Comparison of ENCODE assay signal across 16 cellular contexts in the genomic region with DNA sequence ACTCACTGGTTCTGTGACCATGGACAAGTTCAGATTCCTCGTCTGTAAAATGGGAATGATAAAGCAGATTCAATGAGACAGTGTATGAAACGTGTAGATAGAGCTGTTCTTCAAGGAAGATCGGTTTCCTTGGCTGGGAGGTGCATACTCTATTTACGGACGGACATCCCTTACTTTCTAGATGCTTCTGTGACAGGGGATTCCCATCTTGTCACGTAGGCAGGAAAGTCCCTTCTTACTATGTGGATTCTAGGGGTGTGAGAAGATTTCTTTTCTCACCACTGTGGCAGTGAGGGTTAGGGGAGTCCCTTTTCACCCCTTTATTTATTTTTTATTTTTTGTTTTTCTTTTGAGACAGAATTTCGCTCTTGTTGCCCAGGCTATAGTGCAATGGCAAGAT.
DNase-seq lines count a peak whose midpoint lies in the region; ATAC-seq, FAIRE-seq and TF ChIP-seq lines count a peak whose summit lies in the region.
"Had no signal": no experiment of that assay in that cellular context is flagged by ENCODE, and none has a peak within 500 bp of the region (broad histone marks: within the 10 kb centered on the region; RNA-seq: fewer than 3 reads in every experiment).

No MANE protein-coding gene starts in this region.

- H3K4me3 ChIP-seq in keratinocyte (ENCODE audit: control insufficient read depth in 2 of 3, extremely low read depth in 1 of 3, insufficient read depth in 2 of 3, low read depth in 1 of 3, low read length in 3 of 3) (no peak overlapping the region), HepG2 (replicated peaks in 1 of 3; ENCODE audit: insufficient read depth in 1 of 3, low read depth in 2 of 3, low read length in 3 of 3) (no peak overlapping the region)
- H3K4me3 ChIP-seq: BLaER1 treated with 17β-estradiol and CSF1 and Interleukin-3, amounts not matched to agents 10 nM and 100 nM; SJCRH30; spleen had no signal

- H3K4me3 Mint-ChIP-seq in H9: no peak overlapping the region
- H3K4me3 Mint-ChIP-seq: activated CD4-positive, alpha-beta T cell treated with anti-CD3 and anti-CD28 coated beads, Interleukin-2, amount 10 ng/mL, durations not matched to agents 24 days and 14 days; activated naive CD4-positive, alpha-beta T cell treated with anti-CD3 and anti-CD28 coated beads for 36 hours had no signal

- H4K5ac ChIP-seq in H9 (ENCODE audit: insufficient read length, low read depth, low read length): no peak overlapping the region

- H4K20me1 ChIP-seq in keratinocyte (ENCODE audit: control insufficient read depth, extremely low read depth, insufficient read depth, low read length) (no peaks in the 10 kb centered on the region), H9 (ENCODE audit: control insufficient read depth, insufficient read depth, insufficient read length) (no peaks in the 10 kb centered on the region), HepG2 (ENCODE audit: insufficient read depth, low read length) (no peaks in the 10 kb centered on the region)
- H4K20me1 ChIP-seq: BLaER1 treated with 17β-estradiol and CSF1 and Interleukin-3, amounts not matched to agents 10 nM and 100 nM had no signal

- dilution Hi-C loops in keratinocyte (cut with MboI; ENCODE audit: extremely low pct_ligation_motif_present, low sequenced_read_pairs): no loop called here

- no peak for TF ChIP-seq POLR2A in HepG2 (IDR thresholded peaks at IDR 0.05; ENCODE audit: insufficient read depth in 1 of 2, low read depth in 2 of 2, low read length in 2 of 2)

- no peak overlapping the region for H3K4ac ChIP-seq in H9 (ENCODE audit: low read depth, low read length)

- no peak overlapping the region for H3K18ac ChIP-seq in H9 (ENCODE audit: insufficient read length, low read depth, low read length)

- H3T11ph ChIP-seq in H9 (ENCODE audit: low read length): no peak overlapping the region

- H2AFZ ChIP-seq in keratinocyte (ENCODE audit: control insufficient read depth, low read length): peak overlapping the region; percentile 23
- no peak overlapping the region for H2AFZ ChIP-seq in H9 (ENCODE audit: low read length)
- H2AFZ ChIP-seq in HepG2 (ENCODE audit: low read length): no peak overlapping the region

- H3K9ac ChIP-seq in keratinocyte (ENCODE audit: control insufficient read depth, extremely low read depth, insufficient read depth, low read length) (no peak overlapping the region), H9 (ENCODE audit: extremely low read depth, insufficient read length, low read length) (no peak overlapping the region), HepG2 (ENCODE audit: insufficient read depth, low read depth, low read length) (no peak overlapping the region)
- H3K9ac ChIP-seq: BLaER1 treated with 17β-estradiol and CSF1 and Interleukin-3, amounts not matched to agents 10 nM and 100 nM had no signal

- H3K27me3 ChIP-seq in keratinocyte (ENCODE audit: control insufficient read depth, extremely low read depth, insufficient read depth, low read length) (no peaks in the 10 kb centered on the region), H9 (ENCODE audit: insufficient read depth, low read length) (no peaks in the 10 kb centered on the region), HepG2 (ENCODE audit: control insufficient read depth in 1 of 2, insufficient read depth in 2 of 2, low read length in 2 of 2) (peaks cover 0 to 6% of the 10 kb centered on the region in 2 experiments; a peak in 1 of 5 replicates)
- H3K27me3 ChIP-seq: BLaER1 treated with 17β-estradiol and CSF1 and Interleukin-3, amounts not matched to agents 10 nM and 100 nM; SJCRH30; spleen had no signal

- no peaks in the 10 kb centered on the region for H3K23me2 ChIP-seq in H9 (ENCODE audit: insufficient read length, low read depth, low read length, poor library complexity, severe bottlenecking)

- H3K79me2 ChIP-seq in keratinocyte (ENCODE audit: control insufficient read depth, insufficient read depth, low read length) (no peaks in the 10 kb centered on the region), H9 (ENCODE audit: insufficient read depth, low read length) (no peaks in the 10 kb centered on the region), HepG2 (ENCODE audit: insufficient read depth, low read length) (no peaks in the 10 kb centered on the region)

- CTCF ChIA-PET in HepG2 (lab: Yijun Ruan, JAX; ENCODE audit: low intra/inter-chr PET ratio, low total read pairs): no interaction called here

- no peak overlapping the region for H3K23ac ChIP-seq in H9 (ENCODE audit: insufficient read length, low read depth, low read length)

- peaks cover 5% of the 10 kb centered on the region in 2 experiments; a peak in 3 of 5 replicates for H3K9me3 Mint-ChIP-seq in H9

- H3K27me3 Mint-ChIP-seq in H9 (ENCODE audit: low read depth): no peaks in the 10 kb centered on the region
- H3K27me3 Mint-ChIP-seq: activated CD4-positive, alpha-beta T cell treated with anti-CD3 and anti-CD28 coated beads, Interleukin-2, amount 10 ng/mL, durations not matched to agents 24 days and 14 days had no signal

- no peak overlapping the region for H3K14ac ChIP-seq in H9 (ENCODE audit: insufficient read depth, low read length)

- no peak for DNase-seq in keratinocyte (ENCODE audit: low read depth, low spot score)
- no peak for DNase-seq in CD1c-positive myeloid dendritic cell (ENCODE audit: extremely low spot score)
- no peak for DNase-seq in H9
- no peak for DNase-seq in HepG2 (ENCODE audit: low spot score)
- DNase-seq: activated CD4-positive, alpha-beta T cell treated with anti-CD3 and anti-CD28 coated beads, Interleukin-2, amount 10 ng/mL, durations not matched to agents 24 days and 14 days; activated naive CD4-positive, alpha-beta T cell treated with anti-CD3 and anti-CD28 coated beads for 36 hours; islet precursor cell; NCI-H524 treated with DMSO at 0.1 percent for 48 hours; SJCRH30; spleen had no signal

- intact Hi-C loops in HepG2 (cut with micrococcal nuclease; ENCODE audit: unreplicated experiment): loop anchor here (5.0 kb wide), 2 partner anchors 181 to 399 kb away; partner anchors contain the start of gene TBL1XR1

- no peak overlapping the region for H3K56ac ChIP-seq in H9 (ENCODE audit: insufficient read length, low read depth, low read length)

- H2BK5ac ChIP-seq in H9 (ENCODE audit: insufficient read length, low read length): no peak overlapping the region

- TF ChIP-seq EP300 in HepG2 (IDR thresholded peaks at IDR 0.05; ENCODE audit: low read depth in 2 of 2, low read length in 2 of 2) (no peak), HepG2 (CRISPR knock-in tag; IDR thresholded peaks at IDR 0.05; ENCODE audit: borderline replicate concordance) (no peak)

- no TSS peak for BruUV-seq in HepG2 (replicated peaks; lab: Mats Ljungman, UMichigan)

- in situ Hi-C loops in HepG2 (cut with HindIII; ENCODE audit: extremely low pct_ligation_motif_present, low pct_unique_long_range_greater_than_20kb): no loop called here

- H2AK5ac ChIP-seq in H9 (ENCODE audit: insufficient read length, low read length): no peak overlapping the region

- peaks cover 0 to 5% (median 2%) of the 10 kb centered on the region in 3 experiments; a peak in 4 of 7 replicates for H3K36me3 Mint-ChIP-seq in H9 (ENCODE audit: insufficient read depth in 1 of 3, low read depth in 3 of 3)

- no peak overlapping the region for H4K91ac ChIP-seq in H9 (ENCODE audit: insufficient read length, low read depth, low read length)

- no peak overlapping the region for H2BK120ac ChIP-seq in H9 (ENCODE audit: low read depth, low read length, poor library complexity, severe bottlenecking)

- H2BK12ac ChIP-seq in H9 (ENCODE audit: insufficient read length, low read depth, low read length): no peak overlapping the region

- ATAC-seq in GM18508 (IDR thresholded peaks at IDR 0.05; ENCODE audit: insufficient read depth, unreplicated experiment): peak; percentile 61
- peak; percentile 53 for ATAC-seq in GM21423 (IDR thresholded peaks at IDR 0.05; ENCODE audit: unreplicated experiment)
- peak; percentile 53 for ATAC-seq in HG03135 (IDR thresholded peaks at IDR 0.05; ENCODE audit: unreplicated experiment)
- ATAC-seq in esophagus mucosa: no peak
- no peak for ATAC-seq in HepG2

- no peaks in the 10 kb centered on the region for H3K4me1 Mint-ChIP-seq in H9

- H3K36me3 ChIP-seq in keratinocyte (ENCODE audit: control insufficient read depth in 2 of 2, extremely low read depth in 1 of 2, insufficient read depth in 2 of 2, low read length in 2 of 2): no peaks in the 10 kb centered on the region
- no peaks in the 10 kb centered on the region for H3K36me3 ChIP-seq in HepG2 (replicated peaks in 1 of 2; ENCODE audit: control insufficient read depth in 1 of 2, insufficient read depth in 2 of 2, low read length in 2 of 2)
- H3K36me3 ChIP-seq: BLaER1 treated with 17β-estradiol and CSF1 and Interleukin-3, amounts not matched to agents 10 nM and 100 nM; SJCRH30; spleen had no signal

- no peaks in the 10 kb centered on the region for H3K9me1 ChIP-seq in keratinocyte (ENCODE audit: control insufficient read depth, extremely low read depth, insufficient read depth, low read length)

- no CpG with 5 or more reads among the region's 7 CpGs for WGBS in H9 (ENCODE audit: extremely low coverage, insufficient read length, low lambda C conversion rate)
- 73% methylated on average over 7 of the region's 7 CpGs for WGBS in HepG2 (ENCODE audit: low lambda C conversion rate)

- H3K27ac Mint-ChIP-seq in H9: no peak overlapping the region
- H3K27ac Mint-ChIP-seq: activated CD4-positive, alpha-beta T cell treated with anti-CD3 and anti-CD28 coated beads, Interleukin-2, amount 10 ng/mL, durations not matched to agents 24 days and 14 days; activated naive CD4-positive, alpha-beta T cell treated with anti-CD3 and anti-CD28 coated beads for 36 hours had no signal

- H4K8ac ChIP-seq in H9 (replicated peaks; ENCODE audit: insufficient read length, low read depth, low read length): no peak overlapping the region

- H3K27ac ChIP-seq in keratinocyte (ENCODE audit: control insufficient read depth, insufficient read depth, low read length) (no peak overlapping the region), H9 (ENCODE audit: insufficient read length, low read depth, low read length) (no peak overlapping the region), HepG2 (ENCODE audit: extremely low read length, insufficient read depth, low read length) (no peak overlapping the region)
- H3K27ac ChIP-seq: BLaER1 treated with 17β-estradiol and CSF1 and Interleukin-3, amounts not matched to agents 10 nM and 100 nM; SJCRH30; spleen had no signal

- TF ChIP-seq CTCF in keratinocyte (optimal IDR thresholded peaks at IDR 0.05 in 1 of 3, IDR thresholded peaks at IDR 0.05 in 1 of 3, conservative IDR thresholded peaks at IDR 0.05 in 1 of 3; ENCODE audit: extremely low read depth in 1 of 3, insufficient read depth in 2 of 3, low read length in 3 of 3): no peak
- no peak for TF ChIP-seq CTCF in H9 (conservative IDR thresholded peaks at IDR 0.05)
- no peak for TF ChIP-seq CTCF in HepG2 (CRISPR knock-in tag; IDR thresholded peaks at IDR 0.05)

- H3K9me3 ChIP-seq in keratinocyte (ENCODE audit: control insufficient read depth, low read depth, low read length): peaks cover 2% of the 10 kb centered on the region
- H3K9me3 ChIP-seq in H9 (ENCODE audit: control insufficient read depth, low read depth, low read length): no peaks in the 10 kb centered on the region
- H3K9me3 ChIP-seq in HepG2 (ENCODE audit: low read length): no peaks in the 10 kb centered on the region

- no peaks in the 10 kb centered on the region for H3K79me1 ChIP-seq in H9 (ENCODE audit: insufficient read depth, low read depth, low read length, poor library complexity, severe bottlenecking)

- H3K4me2 ChIP-seq in keratinocyte (ENCODE audit: control insufficient read depth, extremely low read depth, insufficient read depth, low read depth, low read length) (no peak overlapping the region), H9 (ENCODE audit: insufficient read depth, insufficient read length, low read length) (no peak overlapping the region), HepG2 (ENCODE audit: low read depth, low read length) (no peak overlapping the region)
- H3K4me2 ChIP-seq: BLaER1 treated with 17β-estradiol and CSF1 and Interleukin-3, amounts not matched to agents 10 nM and 100 nM had no signal

- H2BK20ac ChIP-seq in H9 (ENCODE audit: low read depth, low read length, poor library complexity, severe bottlenecking): no peak overlapping the region

- no peak overlapping the region for H2BK15ac ChIP-seq in H9 (ENCODE audit: low read depth, low read length)

- FAIRE-seq in keratinocyte (lab: Jason Lieb, UNC) (no peak), HepG2 (lab: Jason Lieb, UNC) (no peak)
- FAIRE-seq: colon had no signal

- POLR2A ChIA-PET in HepG2 (lab: Yijun Ruan, JAX): interaction anchor here (1.1 kb wide), 1 partner anchor 16 kb away, joined by 3 read pairs; no protein-coding TSS in a partner anchor

- H3K4me1 ChIP-seq in keratinocyte (ENCODE audit: control insufficient read depth, extremely low read depth, insufficient read depth, low read length): peaks cover 21% of the 10 kb centered on the region
- no peaks in the 10 kb centered on the region for H3K4me1 ChIP-seq in H9 (ENCODE audit: insufficient read depth, low read length)
- H3K4me1 ChIP-seq in HepG2 (ENCODE audit: insufficient read depth, low read length): peaks cover 5% of the 10 kb centered on the region; the same call in 1 of the 2 replicates
- H3K4me1 ChIP-seq: SJCRH30 had no signal

- no peak for TF ChIP-seq RAD21 in HepG2 (CRISPR knock-in tag; IDR thresholded peaks at IDR 0.05)

Comparison
In these comparisons a context has a peak if more than half of its experiments do, and no peak if none do; other contexts are left out.
1. ATAC-seq: peak in GM18508 (single experiment), GM21423 (single experiment) and HG03135 (single experiment); none in esophagus mucosa (single experiment) and HepG2 (single experiment).